ENCODE assay signal across 17 cellular contexts in genomic region chr17:13474073-13474800, GRCh38.
"Had no signal": no experiment of that assay in that cellular context is flagged by ENCODE, and none has a peak within 500 bp of the region (broad histone marks: within the 10 kb centered on the region; RNA-seq: fewer than 3 reads in every experiment).

No MANE protein-coding gene starts in this region.

- H3K36me3 ChIP-seq: esophagus muscularis mucosa, sigmoid colon had no signal

- H3K4me3 Mint-ChIP-seq: activated CD8-positive, alpha-beta T cell treated with anti-CD3 and anti-CD28 coated beads, Interleukin-2, amount 10 ng/mL, durations not matched to agents 7 days and 5 days; activated naive CD4-positive, alpha-beta T cell treated with anti-CD3 and anti-CD28 coated beads for 36 hours; activated T-cell treated with anti-CD3 and anti-CD28 coated beads, Interleukin-2, amount 50 U/mL, for 24 hours; natural killer cell; T-helper 2 cell treated with Interferon-gamma antibody and Interleukin-4, amounts not matched to agents 5 μg/mL and 100 μg/mL, for 36 hours had no signal

- H3K36me3 Mint-ChIP-seq: natural killer cell had no signal

- ATAC-seq: activated CD8-positive, alpha-beta T cell treated with anti-CD3 and anti-CD28 coated beads, Interleukin-2, amount 10 ng/mL, durations not matched to agents 7 days and 5 days; left cardiac atrium; natural killer cell had no signal

- H3K27me3 ChIP-seq: esophagus muscularis mucosa, sigmoid colon had no signal

- H3K9me3 ChIP-seq: esophagus muscularis mucosa, sigmoid colon had no signal

- H3K4me1 ChIP-seq: esophagus muscularis mucosa, sigmoid colon had no signal

- H3K4me1 Mint-ChIP-seq: natural killer cell had no signal

- H3K27ac ChIP-seq: esophagus muscularis mucosa, sigmoid colon had no signal

- H3K9me3 Mint-ChIP-seq: activated naive CD4-positive, alpha-beta T cell treated with anti-CD3 and anti-CD28 coated beads for 36 hours; activated T-cell treated with anti-CD3 and anti-CD28 coated beads, Interleukin-2, amount 50 U/mL, for 24 hours; T-helper 2 cell treated with Interferon-gamma antibody and Interleukin-4, amounts not matched to agents 5 μg/mL and 100 μg/mL, for 36 hours had no signal

- H3K27ac Mint-ChIP-seq: activated CD8-positive, alpha-beta T cell treated with anti-CD3 and anti-CD28 coated beads, Interleukin-2, amount 10 ng/mL, durations not matched to agents 7 days and 5 days; activated naive CD4-positive, alpha-beta T cell treated with anti-CD3 and anti-CD28 coated beads for 36 hours; activated T-cell treated with anti-CD3 and anti-CD28 coated beads, Interleukin-2, amount 50 U/mL, for 24 hours; activated T-helper 2 cell treated with anti-CD3 and anti-CD28 coated beads, Interferon-gamma antibody, Interleukin-2, Interleukin-4, amounts not matched to agents 10 μg/mL and 5 μg/mL and 100 μg/mL, durations not matched to agents 14 hours and 24 hours and 36 hours; natural killer cell; T-helper 2 cell treated with Interferon-gamma antibody and Interleukin-4, amounts not matched to agents 5 μg/mL and 100 μg/mL, for 36 hours had no signal

- DNase-seq: activated CD4-positive, alpha-beta T cell treated with anti-CD3 and anti-CD28 coated beads for 48 hours; activated CD4-positive, CD25-positive, alpha-beta regulatory T cell; activated CD8-positive, alpha-beta T cell treated with anti-CD3 and anti-CD28 coated beads, Interleukin-2, amount 10 ng/mL, durations not matched to agents 7 days and 5 days; activated naive CD4-positive, alpha-beta T cell treated with anti-CD3 and anti-CD28 coated beads for 36 hours; activated T-cell treated with anti-CD3 and anti-CD28 coated beads, Interleukin-2, amount 50 U/mL, for 24 hours; anterior cingulate cortex; cerebellar nuclear complex; effector CD4-positive, alpha-beta T cell; left cardiac atrium; natural killer cell; nucleus accumbens; posterior cingulate gyrus; sigmoid colon; stimulated activated CD8-positive, alpha-beta memory T cell treated with anti-CD3 and anti-CD28 coated beads, Interleukin-4, amount 100 ng/mL, for 48 hours had no signal

- H3K4me3 ChIP-seq: esophagus muscularis mucosa, sigmoid colon had no signal
